ENCODE assay signal across 8 cellular contexts in genomic region chr7:16646427-16647081, GRCh38. TPM values are rescaled to one million over a fixed set of nuclear protein-coding genes. Genes with fewer than 3 reads are reported as not detected.
DNase-seq lines count a peak whose midpoint lies in the region; ATAC-seq and TF ChIP-seq lines count a peak whose summit lies in the region.

No MANE protein-coding gene starts in this region.

- peaks cover 2 to 3% of the 10 kb centered on the region in 2 donors for H3K36me3 Mint-ChIP-seq in CD14-positive monocyte
- H3K36me3 Mint-ChIP-seq in central memory CD8-positive, alpha-beta T cell (ENCODE audit: insufficient read depth), result peaks cover 17% of the 10 kb centered on the region

- H3K9me2 ChIP-seq in PC-3 (replicated peaks; ENCODE audit: low read length), result no peaks in the 10 kb centered on the region

- peak overlapping the region; percentile 100 for H3K4me3 Mint-ChIP-seq in CD14-positive monocyte
- H3K4me3 Mint-ChIP-seq in central memory CD8-positive, alpha-beta T cell, result peak overlapping the region; percentile 98

- peaks cover 50% of the 10 kb centered on the region for H4K20me1 ChIP-seq in PC-3 (ENCODE audit: low read length)

- peak overlapping the region; percentile 95 for H3K4me3 ChIP-seq in PC-3 (ENCODE audit: low read length)
- peak overlapping the region; percentile 98 for H3K4me3 ChIP-seq in lower leg skin (ENCODE audit: low read depth, poor library complexity, severe bottlenecking)
- peak overlapping the region; percentile 73 to 97 (median 83) for H3K4me3 ChIP-seq in thyroid gland (replicated peaks in 1 of 3)

- H3K4me1 Mint-ChIP-seq in CD14-positive monocyte, result peaks cover 48% of the 10 kb centered on the region
- peaks cover 69% of the 10 kb centered on the region for H3K4me1 Mint-ChIP-seq in central memory CD8-positive, alpha-beta T cell

- TF ChIP-seq CTCF in CD14-positive monocyte (IDR thresholded peaks at IDR 0.05), result no peak
- no peak for TF ChIP-seq CTCF in PC-3 (conservative IDR thresholded peaks at IDR 0.05; ENCODE audit: low read depth, low read length)
- no peak for TF ChIP-seq CTCF in lower leg skin (IDR thresholded peaks at IDR 0.05)
- no peak for TF ChIP-seq CTCF in thyroid gland (IDR thresholded peaks at IDR 0.05)

- ATAC-seq in GM21360 (IDR thresholded peaks at IDR 0.05; ENCODE audit: unreplicated experiment) (peak; percentile 7), PC-3 (peak; percentile 4)
- ATAC-seq in central memory CD8-positive, alpha-beta T cell (replicated peaks; ENCODE audit: extremely low read depth, poor library complexity, severe bottlenecking), result no peak

- 1% methylated on average over 9 to 34 of the region's 34 CpGs for WGBS in lower leg skin, 2 donors
- 2% methylated on average over 14 to 26 of the region's 34 CpGs for WGBS in thyroid gland, 2 donors

- CTCF ChIA-PET in PC-3 (lab: Charles Lee), result no interaction called here

- POLR2A ChIA-PET in PC-3 (lab: Charles Lee; ENCODE audit: unreplicated experiment), result no interaction called here

- DNase-seq in CD14-positive monocyte (ENCODE audit: low spot score), result no peak
- DNase-seq in PC-3, result peak; percentile 25
- DNase-seq in central memory CD8-positive, alpha-beta T cell (ENCODE audit: low spot score in 2 of 2), result no peak
- DNase-seq in lower leg skin (ENCODE audit: low spot score in 2 of 2), result no peak
- DNase-seq in thyroid gland, result no peak
- no peak for DNase-seq in AML-193 (lab: John Stamatoyannopoulos, UW)
- no peak for DNase-seq in activated CD4-positive, alpha-beta T cell treated with anti-CD3 and anti-CD28 coated beads for 1 hour

- H3K27me3 Mint-ChIP-seq in CD14-positive monocyte (ENCODE audit: low read depth in 3 of 3), result no peaks in the 10 kb centered on the region
- H3K27me3 Mint-ChIP-seq in central memory CD8-positive, alpha-beta T cell, result no peaks in the 10 kb centered on the region

- TF ChIP-seq POLR2A in lower leg skin (IDR thresholded peaks at IDR 0.05) (no peak), thyroid gland (IDR thresholded peaks at IDR 0.05) (no peak)

- intact Hi-C loops in CD14-positive monocyte (cut with micrococcal nuclease) (loop anchor here in 1 of 2 donors (2.0 kb wide), 1 partner anchor 16 kb away; no protein-coding TSS in a partner anchor), PC-3 (cut with micrococcal nuclease) (loop anchor here (1.0 to 5.0 kb wide), 2 partner anchors 107 to 271 kb away; partner anchors contain the start of gene TSPAN13), lower leg skin (cut with DNase I; ENCODE audit: low total_unique reads) (no loop called here), thyroid gland (cut with DNase I) (loop anchor here (10.0 kb wide), 1 partner anchor 108 kb away; the partner anchor contains the start of gene TSPAN13)

- H2AFZ ChIP-seq in PC-3 (ENCODE audit: low read length), result no peak overlapping the region

- peaks cover 76% of the 10 kb centered on the region for H3K79me2 ChIP-seq in PC-3 (ENCODE audit: low read length)

- no peaks in the 10 kb centered on the region for H3K9me3 Mint-ChIP-seq in CD14-positive monocyte
- H3K9me3 Mint-ChIP-seq in central memory CD8-positive, alpha-beta T cell, result no peaks in the 10 kb centered on the region

- H3K27ac Mint-ChIP-seq in CD14-positive monocyte, result peak overlapping the region; percentile 32 to 99 (median 96)
- H3K27ac Mint-ChIP-seq in central memory CD8-positive, alpha-beta T cell (ENCODE audit: low read depth), result peak overlapping the region; percentile 94

- peak overlapping the region; percentile 92 for H3K4me2 ChIP-seq in PC-3 (ENCODE audit: low read length)

- H3K27ac ChIP-seq in PC-3 (ENCODE audit: low read length) (no peak overlapping the region), thyroid gland (peak overlapping the region; percentile 45 to 97 (median 95))

- no TSS peak for BruUV-seq in PC-3 (replicated peaks; lab: Mats Ljungman, UMichigan)

- H3K36me3 ChIP-seq in PC-3 (ENCODE audit: low read depth, low read length) (no peaks in the 10 kb centered on the region; the same call in 1 of the 2 replicates), thyroid gland (no peaks in the 10 kb centered on the region)

- H3K4me1 ChIP-seq in PC-3 (ENCODE audit: insufficient read depth, low read length) (peaks cover 39% of the 10 kb centered on the region), thyroid gland (peaks cover 37 to 47% of the 10 kb centered on the region in 2 donors)

- H3F3A ChIP-seq in PC-3 (ENCODE audit: low read length, unreplicated experiment), result peaks cover 4% of the 10 kb centered on the region

- peak overlapping the region; percentile 85 for H3K9ac ChIP-seq in PC-3 (ENCODE audit: low read length)

- no peaks in the 10 kb centered on the region for H3K27me3 ChIP-seq in PC-3 (ENCODE audit: low read length)
- no peaks in the 10 kb centered on the region for H3K27me3 ChIP-seq in thyroid gland

- H3K9me3 ChIP-seq in PC-3 (ENCODE audit: low read length), result no peaks in the 10 kb centered on the region
- H3K9me3 ChIP-seq in thyroid gland, result no peaks in the 10 kb centered on the region

RNA-seq across cellular contexts. Expression of gene BZW2, which starts 0.6 kb away (rescaled TPM):
- 10 to 100 TPM; 36.4 to 45.2 TPM for polyA plus RNA-seq in CD14-positive monocyte
- 86.1 and 94.1 TPM in 2 replicates for total RNA-seq in PC-3 (2014; rRNA removed)
- total RNA-seq in lower leg skin, result 10 to 100 TPM; 51.3 to 82.2 (median 68.0) TPM
- 10 to 100 TPM; 63.0 to 69.0 (median 66.8) TPM for total RNA-seq in thyroid gland

RNA-seq across cellular contexts. Expression of gene ANKMY2, which starts 1.0 kb away (rescaled TPM):
- polyA plus RNA-seq in CD14-positive monocyte, result 1 to 10 TPM; 4.8 to 7.5 TPM
- total RNA-seq in PC-3 (2014; rRNA removed), result 7.7 and 8.5 TPM in 2 replicates
- 10 to 100 TPM in 2 of 4 donors, 1 to 10 TPM in 2; 5.5 to 14.5 (median 9.9) TPM for total RNA-seq in lower leg skin
- 10 to 100 TPM; 21.2 to 35.1 (median 23.9) TPM for total RNA-seq in thyroid gland
